In the genomic region with DNA sequence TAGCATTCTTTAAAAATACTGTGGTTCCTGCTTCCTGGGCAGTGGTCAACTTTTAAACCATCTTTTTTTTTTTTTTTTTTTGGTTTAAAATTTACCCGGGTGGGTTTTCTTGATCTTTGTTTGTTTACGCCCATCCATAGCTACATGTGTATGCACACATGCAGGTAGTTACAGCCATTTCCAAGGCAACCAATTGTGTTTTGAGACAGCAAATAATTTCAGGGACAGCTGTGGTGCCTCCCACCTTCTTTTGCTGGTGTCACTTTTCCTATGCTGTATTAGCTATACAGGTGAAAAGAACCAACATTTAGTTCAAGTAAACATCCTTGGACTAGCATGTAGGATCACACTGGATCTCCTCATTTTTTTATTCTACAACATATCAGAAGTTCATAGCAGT, we compare ENCODE assay signal across 21 cellular contexts.
"Had no signal": no experiment of that assay in that cellular context is flagged by ENCODE, and none has a peak within 500 bp of the region (broad histone marks: within the 10 kb centered on the region; RNA-seq: fewer than 3 reads in every experiment).

No MANE protein-coding gene starts in this region.

- H3K4me1 Mint-ChIP-seq: brain, mesothelial cell of epicardium had no signal

- H3K4me3 Mint-ChIP-seq: activated CD4-positive, alpha-beta T cell treated with anti-CD3 and anti-CD28 coated beads for 36 hours; activated naive CD4-positive, alpha-beta T cell treated with anti-CD3 and anti-CD28 coated beads, Interleukin-2, amount 10 ng/mL, durations not matched to agents 7 days and 5 days; activated naive CD8-positive, alpha-beta T cell treated with anti-CD3 and anti-CD28 coated beads, Interleukin-2, amount 50 U/mL, for 24 hours; activated T-cell treated with anti-CD3 and anti-CD28 coated beads, Interleukin-2, amount 50 U/mL, for 24 hours; brain; mesothelial cell of epicardium; stimulated activated memory B cell treated with anti-CD40 and anti-IgM and Interleukin-4, amounts not matched to agents 10 μg/mL and 1 μg/mL and 100 μg/mL, for 72 hours had no signal

- DNase-seq: activated CD4-positive, alpha-beta T cell treated with anti-CD3 and anti-CD28 coated beads for 36 hours; activated CD4-positive, alpha-beta T cell treated with anti-CD3 and anti-CD28 coated beads, Interleukin-2, amount 50 U/mL, for 48 hours; activated effector memory CD4-positive, alpha-beta T cell treated with Interleukin-2 at 50 U/mL for 16 hours; activated naive CD4-positive, alpha-beta T cell treated with anti-CD3 and anti-CD28 coated beads, Interleukin-2, amount 10 ng/mL, durations not matched to agents 7 days and 5 days; activated naive CD8-positive, alpha-beta T cell treated with anti-CD3 and anti-CD28 coated beads, Interleukin-2, amount 50 U/mL, for 24 hours; activated T-cell treated with anti-CD3 and anti-CD28 coated beads, Interleukin-2, amount 50 U/mL, for 24 hours; anterior cingulate cortex; caudate nucleus; foreskin keratinocyte; glutamatergic neuron; hypothalamus; kidney; left lung; occipital lobe; posterior cingulate gyrus; retina; spleen; stimulated activated CD4-positive, alpha-beta T cell treated with anti-CD3 and anti-CD28 coated beads, Interleukin-4, amount 100 ng/mL, for 4 hours had no signal

- ATAC-seq: activated CD4-positive, alpha-beta T cell treated with anti-CD3 and anti-CD28 coated beads for 36 hours; foreskin keratinocyte; left lung; stimulated activated memory B cell treated with anti-CD40 and anti-IgM and Interleukin-4, amounts not matched to agents 10 μg/mL and 1 μg/mL and 100 μg/mL, for 72 hours had no signal

- H3K36me3 Mint-ChIP-seq: brain had no signal

- H3K27ac Mint-ChIP-seq: activated CD4-positive, alpha-beta T cell treated with anti-CD3 and anti-CD28 coated beads for 36 hours; activated naive CD4-positive, alpha-beta T cell treated with anti-CD3 and anti-CD28 coated beads, Interleukin-2, amount 10 ng/mL, durations not matched to agents 7 days and 5 days; activated naive CD8-positive, alpha-beta T cell treated with anti-CD3 and anti-CD28 coated beads, Interleukin-2, amount 50 U/mL, for 24 hours; activated T-cell treated with anti-CD3 and anti-CD28 coated beads, Interleukin-2, amount 50 U/mL, for 24 hours; brain; mesothelial cell of epicardium; stimulated activated memory B cell treated with anti-CD40 and anti-IgM and Interleukin-4, amounts not matched to agents 10 μg/mL and 1 μg/mL and 100 μg/mL, for 72 hours had no signal

- H3K9me3 Mint-ChIP-seq: activated naive CD4-positive, alpha-beta T cell treated with anti-CD3 and anti-CD28 coated beads, Interleukin-2, amount 10 ng/mL, durations not matched to agents 7 days and 5 days; activated naive CD8-positive, alpha-beta T cell treated with anti-CD3 and anti-CD28 coated beads, Interleukin-2, amount 50 U/mL, for 24 hours; activated T-cell treated with anti-CD3 and anti-CD28 coated beads, Interleukin-2, amount 50 U/mL, for 24 hours; brain; mesothelial cell of epicardium; stimulated activated memory B cell treated with anti-CD40 and anti-IgM and Interleukin-4, amounts not matched to agents 10 μg/mL and 1 μg/mL and 100 μg/mL, for 72 hours had no signal

- H3K27me3 Mint-ChIP-seq: activated CD4-positive, alpha-beta T cell treated with anti-CD3 and anti-CD28 coated beads for 36 hours; activated naive CD4-positive, alpha-beta T cell treated with anti-CD3 and anti-CD28 coated beads, Interleukin-2, amount 10 ng/mL, durations not matched to agents 7 days and 5 days; activated naive CD8-positive, alpha-beta T cell treated with anti-CD3 and anti-CD28 coated beads, Interleukin-2, amount 50 U/mL, for 24 hours; activated T-cell treated with anti-CD3 and anti-CD28 coated beads, Interleukin-2, amount 50 U/mL, for 24 hours; brain; stimulated activated memory B cell treated with anti-CD40 and anti-IgM and Interleukin-4, amounts not matched to agents 10 μg/mL and 1 μg/mL and 100 μg/mL, for 72 hours had no signal
